In genomic region chr14:36485773-36486172, GRCh38 we compare ENCODE assay signal across 25 cellular contexts. TPM values are rescaled to one million over a fixed set of nuclear protein-coding genes. Genes with fewer than 3 reads are reported as not detected.
"Had no signal": no experiment of that assay in that cellular context is flagged by ENCODE, and none has a peak within 500 bp of the region (broad histone marks: within the 10 kb centered on the region; RNA-seq: fewer than 3 reads in every experiment).

No MANE protein-coding gene starts in this region.

- H3K36me3 ChIP-seq: adrenal gland, cardiac muscle cell, esophagus squamous epithelium, transverse colon, uterus, WERI-Rb-1 had no signal

- H3K79me2 ChIP-seq: hepatocyte had no signal

- H2AFZ ChIP-seq: hepatocyte had no signal

- H3K4me3 ChIP-seq: adrenal gland, cardiac muscle cell, esophagus squamous epithelium, hepatocyte, transverse colon, uterus had no signal

- H3K27me3 ChIP-seq: uterus had no signal

- DNase-seq: activated CD4-positive, alpha-beta T cell treated with anti-CD3 and anti-CD28 coated beads for 1 hour; activated CD4-positive, alpha-beta T cell treated with anti-CD3 and anti-CD28 coated beads, Interleukin-2, amount 50 U/mL, for 4 hours; activated gamma-delta T cell; activated T-cell treated with anti-CD3 and anti-CD28 coated beads, Interleukin-2, amount 50 U/mL, for 72 hours; adrenal gland; dermis blood vessel endothelial cell; effector memory CD4-positive, alpha-beta T cell; esophagus squamous epithelium; stimulated activated CD4-positive, alpha-beta T cell treated with anti-CD3 and anti-CD28 coated beads, Interleukin-2, amount 100 ng/mL, for 24 hours; stimulated activated naive CD4-positive, alpha-beta T cell treated with Interleukin-2 at 50 U/mL for 16 hours; substantia nigra; transverse colon; uterus; WERI-Rb-1 had no signal

- H3K4me1 ChIP-seq: adrenal gland, esophagus squamous epithelium, transverse colon, uterus had no signal

- H3K4me2 ChIP-seq: hepatocyte had no signal

- FAIRE-seq: endothelial cell of umbilical vein had no signal

- H3K9me3 ChIP-seq: adrenal gland, esophagus squamous epithelium, transverse colon, uterus had no signal

- ATAC-seq: activated T-cell treated with anti-CD3 and anti-CD28 coated beads, Interleukin-2, amount 50 U/mL, for 72 hours had no signal

- H3K27ac ChIP-seq: adrenal gland, cardiac muscle cell, esophagus squamous epithelium, hepatocyte, transverse colon, uterus, WERI-Rb-1 had no signal

RNA-seq across cellular contexts. Expression of gene NKX2-1, which starts 34.3 kb away (rescaled TPM):
- total RNA-seq: activated CD8-positive, alpha-beta memory T cell treated with anti-CD3 and anti-CD28 coated beads for 36 hours; activated T-cell treated with anti-CD3 and anti-CD28 coated beads, Interleukin-2, amount 50 U/mL, for 72 hours; cardiac muscle cell; chondrocyte; dermis blood vessel endothelial cell; endothelial cell of umbilical vein; esophagus squamous epithelium; glomerular endothelial cell; liver; mononuclear cell; omental fat pad; progenitor cell of endocrine pancreas; skeletal muscle tissue; transverse colon; uterus had no signal
- polyA plus RNA-seq: adrenal gland, endothelial cell of umbilical vein, liver had no signal
